ENCODE assay signal across 11 cellular contexts in the genomic region with DNA sequence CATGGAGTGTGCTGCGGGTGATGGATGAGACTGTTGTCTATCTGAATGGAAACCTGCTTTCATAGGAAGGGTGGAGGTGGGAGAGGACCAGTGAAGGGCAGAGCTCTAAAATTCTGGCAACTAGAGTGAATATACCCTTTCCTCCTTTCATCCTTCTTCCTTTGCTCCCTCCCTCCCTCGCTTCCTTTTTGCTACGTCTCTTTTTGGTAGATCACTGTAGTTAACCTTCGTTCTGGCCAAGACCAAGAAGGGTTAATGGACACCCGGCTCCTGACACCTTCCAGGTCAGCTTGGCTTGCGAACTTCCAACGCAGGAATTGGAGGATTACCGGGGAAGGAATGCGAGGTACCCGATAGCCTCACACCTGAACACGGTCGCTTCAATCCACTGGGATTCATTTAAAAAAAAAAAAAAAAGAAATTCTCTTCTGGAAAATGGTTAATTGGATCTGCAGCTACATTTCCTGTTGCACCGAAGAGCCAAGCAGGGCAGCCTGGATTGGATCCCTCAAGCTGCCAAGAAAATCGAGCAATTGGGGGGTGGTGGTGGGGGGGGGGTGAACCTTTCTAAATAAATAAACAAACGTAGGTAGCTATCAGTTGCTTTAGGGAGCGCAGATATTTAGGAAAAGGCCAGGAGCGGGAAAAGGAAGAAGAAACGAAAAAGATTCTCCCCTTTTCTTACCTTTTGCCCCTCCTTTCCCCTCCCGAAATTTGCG. TPM values are rescaled to one million over a fixed set of nuclear protein-coding genes. Genes with fewer than 3 reads are reported as not detected.
DNase-seq lines count a peak whose midpoint lies in the region; ATAC-seq and TF ChIP-seq lines count a peak whose summit lies in the region.
"Had no signal": no experiment of that assay in that cellular context is flagged by ENCODE, and none has a peak within 500 bp of the region (broad histone marks: within the 10 kb centered on the region; RNA-seq: fewer than 3 reads in every experiment).

No MANE protein-coding gene starts in this region.

- H3K9me3 ChIP-seq in right cardiac atrium (ENCODE audit: control insufficient read depth, low read length) (no peaks in the 10 kb centered on the region), gastroesophageal sphincter (no peaks in the 10 kb centered on the region), ovary (no peaks in the 10 kb centered on the region), vagina (no peaks in the 10 kb centered on the region)
- H3K9me3 ChIP-seq: SK-N-SH had no signal

- H3K27ac ChIP-seq in right cardiac atrium (ENCODE audit: low read length), result peak overlapping the region; percentile 91
- peak overlapping the region; percentile 64 to 98 (median 94) for H3K27ac ChIP-seq in gastroesophageal sphincter
- H3K27ac ChIP-seq in ovary, result peak overlapping the region; percentile 82 to 98
- H3K27ac ChIP-seq in vagina, result peak overlapping the region; percentile 94

- TF ChIP-seq EP300 in gastroesophageal sphincter (IDR thresholded peaks at IDR 0.05) (no peak), ovary (IDR thresholded peaks at IDR 0.05) (no peak)

- ATAC-seq in right cardiac atrium (peak in 1 of 2 donors; percentile 18), left cardiac atrium (no peak), gastroesophageal sphincter (no peak), HG03139 (IDR thresholded peaks at IDR 0.05; ENCODE audit: unreplicated experiment) (no peak)

- H3K27me3 ChIP-seq in right cardiac atrium (ENCODE audit: control insufficient read depth, insufficient read depth), result no peaks in the 10 kb centered on the region
- no peaks in the 10 kb centered on the region for H3K27me3 ChIP-seq in gastroesophageal sphincter
- H3K27me3 ChIP-seq in ovary, result no peaks in the 10 kb centered on the region
- no peaks in the 10 kb centered on the region for H3K27me3 ChIP-seq in vagina

- DNase-seq in right cardiac atrium, result peak in 1 of 3 donors; percentile 61
- no peak for DNase-seq in left cardiac atrium
- peak in 4 of 5 donors; percentile 37 to 54 (median 44) for DNase-seq in ovary
- DNase-seq in vagina (ENCODE audit: extremely low spot score in 2 of 2), result no peak
- DNase-seq in SKM-1 (lab: John Stamatoyannopoulos, UW; ENCODE audit: unreplicated experiment), result no peak
- no peak for DNase-seq in activated CD8-positive, alpha-beta memory T cell treated with anti-CD3 and anti-CD28 coated beads for 24 hours
- DNase-seq: activated CD4-positive, alpha-beta T cell treated with anti-CD3 and anti-CD28 coated beads, Interleukin-2, amount 50 U/mL, for 48 hours; activated naive CD8-positive, alpha-beta T cell treated with anti-CD3 and anti-CD28 coated beads, Interleukin-2, amount 10 ng/mL, durations not matched to agents 7 days and 5 days; SK-N-SH had no signal

- TF ChIP-seq CTCF in gastroesophageal sphincter (IDR thresholded peaks at IDR 0.05), result no peak
- TF ChIP-seq CTCF in ovary (IDR thresholded peaks at IDR 0.05), result no peak
- TF ChIP-seq CTCF in vagina (IDR thresholded peaks at IDR 0.05), result no peak

- H3K36me3 ChIP-seq in gastroesophageal sphincter, result no peaks in the 10 kb centered on the region
- H3K36me3 ChIP-seq in ovary, result no peaks in the 10 kb centered on the region
- H3K36me3 ChIP-seq in vagina, result no peaks in the 10 kb centered on the region

- WGBS in right cardiac atrium, result 12% methylated on average over 20 of the region's 20 CpGs
- 9 to 17% methylated on average over 10 to 18 of the region's 20 CpGs for WGBS in gastroesophageal sphincter (ENCODE audit: low coverage in 1 of 2), 2 donors
- WGBS in ovary, 3 donors, result 5 to 6% (median 6%) methylated on average over 20 of the region's 20 CpGs

- H3K4me3 ChIP-seq in right cardiac atrium (ENCODE audit: low read length) (peak overlapping the region; percentile 68), gastroesophageal sphincter (peak overlapping the region; percentile 37 to 63), ovary (peak overlapping the region; percentile 73), vagina (peak overlapping the region; percentile 64 to 71)

- intact Hi-C loops in right cardiac atrium (cut with DNase I) (loop anchor here in 3 of 4 donors (10.0 kb wide), 5 partner anchors 156 to 1036 kb away; no protein-coding TSS in a partner anchor), left cardiac atrium (cut with DNase I) (loop anchor here (5.0 to 10.0 kb wide), 2 partner anchors 269 to 1056 kb away; no protein-coding TSS in a partner anchor), ovary (cut with DNase I) (loop anchor here (5.0 to 10.0 kb wide), 8 partner anchors 136 to 1056 kb away; no protein-coding TSS in a partner anchor), vagina (cut with DNase I) (loop anchor here (10.0 kb wide), 3 partner anchors 476 to 1296 kb away; no protein-coding TSS in a partner anchor)

- H3K4me1 ChIP-seq in right cardiac atrium (ENCODE audit: control insufficient read depth, insufficient read depth, low read length), result peaks cover 3% of the 10 kb centered on the region
- H3K4me1 ChIP-seq in gastroesophageal sphincter, result peaks cover 3 to 82% (median 9%) of the 10 kb centered on the region in 3 donors
- peaks cover 6% of the 10 kb centered on the region for H3K4me1 ChIP-seq in ovary (ENCODE audit: insufficient read depth)
- H3K4me1 ChIP-seq in vagina, result peaks cover 23% of the 10 kb centered on the region

- no peak for TF ChIP-seq POLR2A in gastroesophageal sphincter (IDR thresholded peaks at IDR 0.05)
- TF ChIP-seq POLR2A in ovary (IDR thresholded peaks at IDR 0.05), result no peak
- TF ChIP-seq POLR2A in vagina (IDR thresholded peaks at IDR 0.05), result no peak

RNA-seq across cellular contexts. Expression of a gene that starts 9.6 kb away (rescaled TPM):
- total RNA-seq in right cardiac atrium (10 to 100 TPM; 44.3 to 68.6 (median 54.8) TPM), left cardiac atrium (10 to 100 TPM; 41.2 to 43.5 TPM), gastroesophageal sphincter (100 to 1,000 TPM in 1 of 4 donors, 10 to 100 TPM in 3; 82.7 to 126 (median 91.8) TPM), ovary (100 to 1,000 TPM in 6 of 7 donors, 10 to 100 TPM in 1; 68.6 to 424 (median 343) TPM), vagina (39.8 TPM)
- polyA plus RNA-seq in right cardiac atrium (43.0 TPM), ovary (100 to 1,000 TPM; 230 to 392 TPM)
- total RNA-seq: activated naive CD8-positive, alpha-beta T cell treated with anti-CD3 and anti-CD28 coated beads, Interleukin-2, amount 10 ng/mL, durations not matched to agents 7 days and 5 days had no signal

Comparison
In these comparisons a context has a peak if more than half of its experiments do, and no peak if none do; other contexts are left out.
1. DNase-seq: peak in ovary (4 of 5); none in left cardiac atrium (single experiment), vagina (0 of 2), SKM-1 (single experiment) and activated CD8-positive, alpha-beta memory T cell treated with anti-CD3 and anti-CD28 coated beads for 24 hours (single experiment).
2. Peak in every context shown above with its lines, with median percentiles within 50 percentile points of each other: H3K27ac ChIP-seq and H3K4me3 ChIP-seq.